ENCODE assay signal across 8 cellular contexts in genomic region chr15:77541421-77542181, GRCh38.
DNase-seq lines count a peak whose midpoint lies in the region; ATAC-seq and TF ChIP-seq lines count a peak whose summit lies in the region.

No MANE protein-coding gene starts in this region.

- no peaks in the 10 kb centered on the region for H3K9me3 Mint-ChIP-seq in nephron
- H3K9me3 Mint-ChIP-seq in activated CD4-positive, alpha-beta memory T cell treated with anti-CD3 and anti-CD28 coated beads, Interleukin-2, amount 10 ng/mL, durations not matched to agents 7 days and 5 days = no peaks in the 10 kb centered on the region

- H3K4me3 ChIP-seq in AG10803 (ENCODE audit: low read length) = no peak overlapping the region
- H3K4me3 ChIP-seq in fibroblast of villous mesenchyme (ENCODE audit: low read depth, low read length) = no peak overlapping the region

- peak overlapping the region; percentile 45 to 83 (median 73) for H3K27ac Mint-ChIP-seq in nephron
- H3K27ac Mint-ChIP-seq in activated CD4-positive, alpha-beta memory T cell treated with anti-CD3 and anti-CD28 coated beads, Interleukin-2, amount 10 ng/mL, durations not matched to agents 7 days and 5 days = no peak overlapping the region

- H3K36me3 Mint-ChIP-seq in nephron (ENCODE audit: low read depth) = no peaks in the 10 kb centered on the region
- H3K36me3 Mint-ChIP-seq in activated CD4-positive, alpha-beta memory T cell treated with anti-CD3 and anti-CD28 coated beads, Interleukin-2, amount 10 ng/mL, durations not matched to agents 7 days and 5 days (ENCODE audit: low read depth) = no peaks in the 10 kb centered on the region

- H3K27ac ChIP-seq in RWPE1 = peak overlapping the region; percentile 76

- no peak for ATAC-seq in GM18867 (IDR thresholded peaks at IDR 0.05; ENCODE audit: unreplicated experiment)

- H3K4me3 Mint-ChIP-seq in nephron = peak overlapping the region in 1 of 3 experiments; percentile 8
- no peak overlapping the region for H3K4me3 Mint-ChIP-seq in activated CD4-positive, alpha-beta memory T cell treated with anti-CD3 and anti-CD28 coated beads, Interleukin-2, amount 10 ng/mL, durations not matched to agents 7 days and 5 days

- TF ChIP-seq CTCF in AG10803 (conservative IDR thresholded peaks at IDR 0.05; ENCODE audit: low read length) = no peak
- no peak for TF ChIP-seq CTCF in RWPE1 (conservative IDR thresholded peaks at IDR 0.05; ENCODE audit: low read depth)
- TF ChIP-seq CTCF in fibroblast of villous mesenchyme (IDR thresholded peaks at IDR 0.05; ENCODE audit: insufficient read depth, low read depth, low read length) = no peak
- TF ChIP-seq CTCF in nephron (IDR thresholded peaks at IDR 0.05; ENCODE audit: unreplicated experiment in 3 of 3) = no peak

- peak; percentile 76 for DNase-seq in AG10803 (ENCODE audit: low read depth)
- no peak for DNase-seq in RWPE1 (ENCODE audit: low spot score)
- DNase-seq in fibroblast of villous mesenchyme (ENCODE audit: low read depth) = peak; percentile 47
- no peak for DNase-seq in activated CD4-positive, alpha-beta memory T cell treated with anti-CD3 and anti-CD28 coated beads, Interleukin-2, amount 10 ng/mL, durations not matched to agents 7 days and 5 days
- no peak for DNase-seq in inferior parietal cortex (ENCODE audit: extremely low spot score)
- DNase-seq in T-helper 1 cell = no peak

- POLR2A ChIA-PET in RWPE1 (lab: Yijun Ruan, JAX; ENCODE audit: low non-redundant PET) = no interaction called here
- POLR2A ChIA-PET in activated CD4-positive, alpha-beta memory T cell treated with anti-CD3 and anti-CD28 coated beads, Interleukin-2, amount 10 ng/mL, durations not matched to agents 7 days and 5 days (lab: Charles Lee) = no interaction called here

- CTCF ChIA-PET in RWPE1 (lab: Yijun Ruan, JAX) = interaction anchor here (0.7 to 2.5 kb wide), 5 partner anchors 38 to 438 kb away, joined by 3 to 28 read pairs (median 8); no protein-coding TSS in a partner anchor
- CTCF ChIA-PET in activated CD4-positive, alpha-beta memory T cell treated with anti-CD3 and anti-CD28 coated beads, Interleukin-2, amount 10 ng/mL, durations not matched to agents 7 days and 5 days (lab: Charles Lee) = interaction anchor here (2.3 to 4.8 kb wide), 2 partner anchors 354 to 423 kb away, joined by 38 to 51 read pairs; no protein-coding TSS in a partner anchor

- H3K4me1 Mint-ChIP-seq in nephron = peaks cover 48% of the 10 kb centered on the region
- H3K4me1 Mint-ChIP-seq in activated CD4-positive, alpha-beta memory T cell treated with anti-CD3 and anti-CD28 coated beads, Interleukin-2, amount 10 ng/mL, durations not matched to agents 7 days and 5 days = peaks cover 8% of the 10 kb centered on the region

- peaks cover 17% of the 10 kb centered on the region for H3K27me3 Mint-ChIP-seq in nephron (ENCODE audit: low read depth)
- H3K27me3 Mint-ChIP-seq in activated CD4-positive, alpha-beta memory T cell treated with anti-CD3 and anti-CD28 coated beads, Interleukin-2, amount 10 ng/mL, durations not matched to agents 7 days and 5 days = no peaks in the 10 kb centered on the region

Comparison
In these comparisons a context has a peak if more than half of its experiments do, and no peak if none do; other contexts are left out.
1. DNase-seq: peak in AG10803 (single experiment) and fibroblast of villous mesenchyme (single experiment); none in RWPE1 (single experiment), activated CD4-positive, alpha-beta memory T cell treated with anti-CD3 and anti-CD28 coated beads, Interleukin-2, amount 10 ng/mL, durations not matched to agents 7 days and 5 days (single experiment), inferior parietal cortex (single experiment) and T-helper 1 cell (0 of 5).